Comparison of ENCODE assay signal across 1 cellular context in the genomic region with DNA sequence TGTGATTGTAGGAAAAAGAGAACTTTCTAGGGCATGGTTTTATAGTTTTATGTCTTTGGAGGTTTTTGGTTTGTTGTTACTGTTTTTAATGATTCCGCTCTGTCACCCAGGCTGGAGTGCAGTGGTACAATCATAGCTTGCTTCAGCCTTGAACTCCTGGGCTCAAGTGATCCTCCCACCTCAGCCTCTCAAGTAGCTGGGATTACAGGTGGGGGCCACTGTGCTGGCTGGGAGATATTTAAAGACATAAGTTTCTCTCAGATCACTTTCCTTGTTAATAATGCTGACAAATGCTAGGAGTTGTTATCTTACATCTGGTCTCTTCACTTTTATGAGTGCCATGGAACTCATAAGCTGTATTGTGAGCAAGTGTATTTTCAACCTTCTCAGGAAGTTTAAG.
TF ChIP-seq lines count a peak whose summit lies in the region.

No MANE protein-coding gene starts in this region.

TF ChIP-seq in HepG2, 621 proteins besides CTCF, POLR2A, EP300 and RAD21:
- TF ChIP-seq, protein P1, sequence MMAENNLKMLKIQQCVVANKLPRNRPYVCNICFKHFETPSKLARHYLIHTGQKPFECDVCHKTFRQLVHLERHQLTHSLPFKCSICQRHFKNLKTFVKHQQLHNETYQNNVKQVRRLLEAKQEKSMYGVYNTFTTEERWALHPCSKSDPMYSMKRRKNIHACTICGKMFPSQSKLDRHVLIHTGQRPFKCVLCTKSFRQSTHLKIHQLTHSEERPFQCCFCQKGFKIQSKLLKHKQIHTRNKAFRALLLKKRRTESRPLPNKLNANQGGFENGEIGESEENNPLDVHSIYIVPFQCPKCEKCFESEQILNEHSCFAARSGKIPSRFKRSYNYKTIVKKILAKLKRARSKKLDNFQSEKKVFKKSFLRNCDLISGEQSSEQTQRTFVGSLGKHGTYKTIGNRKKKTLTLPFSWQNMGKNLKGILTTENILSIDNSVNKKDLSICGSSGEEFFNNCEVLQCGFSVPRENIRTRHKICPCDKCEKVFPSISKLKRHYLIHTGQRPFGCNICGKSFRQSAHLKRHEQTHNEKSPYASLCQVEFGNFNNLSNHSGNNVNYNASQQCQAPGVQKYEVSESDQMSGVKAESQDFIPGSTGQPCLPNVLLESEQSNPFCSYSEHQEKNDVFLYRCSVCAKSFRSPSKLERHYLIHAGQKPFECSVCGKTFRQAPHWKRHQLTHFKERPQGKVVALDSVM (CRISPR knock-in tag; IDR thresholded peaks at IDR 0.05), result peak; percentile 48; the same call in 1 of the 2 replicates
- TF ChIP-seq ZNF75D (CRISPR knock-in tag; IDR thresholded peaks at IDR 0.05; ENCODE audit: borderline replicate concordance) (no peak), GZF1 (CRISPR knock-in tag; IDR thresholded peaks at IDR 0.05) (no peak)
